Comparison of ENCODE assay signal across 2 cellular contexts in the genomic region with DNA sequence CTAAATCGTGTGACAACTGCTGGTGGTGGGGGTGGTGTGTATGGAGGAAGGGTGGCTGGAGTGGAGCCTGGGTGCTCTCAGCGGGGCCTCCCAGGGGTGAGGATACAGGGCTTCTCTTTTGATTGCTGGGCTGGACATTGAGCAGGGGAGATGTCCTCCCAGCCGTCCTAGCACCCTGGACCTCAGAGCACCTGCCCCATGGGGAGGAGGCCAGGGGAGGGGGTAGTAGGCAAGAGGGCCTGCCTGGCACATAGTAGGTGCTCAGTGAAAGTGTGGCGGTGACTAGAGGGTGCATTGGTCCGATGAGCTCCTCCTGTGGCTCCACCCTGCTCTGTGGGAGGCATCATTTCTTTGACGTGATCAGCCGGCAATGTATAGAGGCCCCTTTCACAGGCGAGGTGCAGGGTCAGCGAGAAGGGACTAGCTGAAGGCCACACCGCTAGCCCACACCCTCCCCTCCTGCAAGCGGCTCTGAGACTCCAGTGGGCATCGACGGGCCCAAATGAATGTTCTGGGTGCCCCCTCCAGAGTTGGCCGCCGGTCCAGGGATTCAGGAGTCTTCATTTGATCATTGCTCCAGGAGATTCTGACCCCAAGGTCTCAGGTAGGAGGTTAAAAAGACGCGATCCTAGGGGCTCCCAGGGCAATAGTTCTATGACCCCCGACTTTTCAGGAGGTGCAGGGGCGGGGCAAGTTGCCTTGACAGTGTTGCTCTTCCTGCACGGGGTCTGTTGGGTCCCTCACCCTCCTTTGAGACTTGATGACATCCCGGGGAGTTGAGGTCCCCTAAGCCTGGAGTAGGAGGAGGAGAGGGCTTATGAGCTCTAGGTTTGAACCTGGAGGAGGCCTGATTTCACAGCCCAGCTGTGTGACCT.
TF ChIP-seq lines count a peak whose summit lies in the region.

No MANE protein-coding gene starts in this region.

TF ChIP-seq in SK-N-SH, 30 proteins besides CTCF, POLR2A, EP300 and RAD21 (continued from another document):
- TF ChIP-seq, protein P1, sequence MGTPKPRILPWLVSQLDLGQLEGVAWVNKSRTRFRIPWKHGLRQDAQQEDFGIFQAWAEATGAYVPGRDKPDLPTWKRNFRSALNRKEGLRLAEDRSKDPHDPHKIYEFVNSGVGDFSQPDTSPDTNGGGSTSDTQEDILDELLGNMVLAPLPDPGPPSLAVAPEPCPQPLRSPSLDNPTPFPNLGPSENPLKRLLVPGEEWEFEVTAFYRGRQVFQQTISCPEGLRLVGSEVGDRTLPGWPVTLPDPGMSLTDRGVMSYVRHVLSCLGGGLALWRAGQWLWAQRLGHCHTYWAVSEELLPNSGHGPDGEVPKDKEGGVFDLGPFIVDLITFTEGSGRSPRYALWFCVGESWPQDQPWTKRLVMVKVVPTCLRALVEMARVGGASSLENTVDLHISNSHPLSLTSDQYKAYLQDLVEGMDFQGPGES (IDR thresholded peaks at IDR 0.05; ENCODE audit: low read depth, low read length), result no peak
- TF ChIP-seq, protein P2, sequence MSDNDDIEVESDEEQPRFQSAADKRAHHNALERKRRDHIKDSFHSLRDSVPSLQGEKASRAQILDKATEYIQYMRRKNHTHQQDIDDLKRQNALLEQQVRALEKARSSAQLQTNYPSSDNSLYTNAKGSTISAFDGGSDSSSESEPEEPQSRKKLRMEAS (IDR thresholded peaks at IDR 0.05; ENCODE audit: low read depth), result no peak
- TF ChIP-seq YY1 (IDR thresholded peaks at IDR 0.05; ENCODE audit: low read depth) (no peak), ELF1 (IDR thresholded peaks at IDR 0.05) (no peak), CHD2 (IDR thresholded peaks at IDR 0.05; ENCODE audit: low read length, partially characterized antibody) (no peak), RFX5 (IDR thresholded peaks at IDR 0.05; ENCODE audit: low read length) (no peak), RCOR1 (IDR thresholded peaks at IDR 0.05; ENCODE audit: low read length) (no peak), MXI1 (IDR thresholded peaks at IDR 0.05; ENCODE audit: low read depth, low read length) (no peak), FOSL2 (IDR thresholded peaks at IDR 0.05; ENCODE audit: borderline replicate concordance, low read depth) (no peak), RXRA (IDR thresholded peaks at IDR 0.05; ENCODE audit: borderline replicate concordance, low read depth) (no peak), FOXJ3 (CRISPR knock-in tag; IDR thresholded peaks at IDR 0.05) (no peak), FOXM1 (IDR thresholded peaks at IDR 0.05; ENCODE audit: low read depth) (no peak), TAF1 (IDR thresholded peaks at IDR 0.05; ENCODE audit: borderline replicate concordance, low read depth, low read length) (no peak)

TF ChIP-seq in SK-N-SH treated with all-trans-retinoic acid at 6 μM for 48 hours, 23 proteins besides CTCF, POLR2A, EP300 and RAD21 (continued from another document):
- TF ChIP-seq, protein P3, sequence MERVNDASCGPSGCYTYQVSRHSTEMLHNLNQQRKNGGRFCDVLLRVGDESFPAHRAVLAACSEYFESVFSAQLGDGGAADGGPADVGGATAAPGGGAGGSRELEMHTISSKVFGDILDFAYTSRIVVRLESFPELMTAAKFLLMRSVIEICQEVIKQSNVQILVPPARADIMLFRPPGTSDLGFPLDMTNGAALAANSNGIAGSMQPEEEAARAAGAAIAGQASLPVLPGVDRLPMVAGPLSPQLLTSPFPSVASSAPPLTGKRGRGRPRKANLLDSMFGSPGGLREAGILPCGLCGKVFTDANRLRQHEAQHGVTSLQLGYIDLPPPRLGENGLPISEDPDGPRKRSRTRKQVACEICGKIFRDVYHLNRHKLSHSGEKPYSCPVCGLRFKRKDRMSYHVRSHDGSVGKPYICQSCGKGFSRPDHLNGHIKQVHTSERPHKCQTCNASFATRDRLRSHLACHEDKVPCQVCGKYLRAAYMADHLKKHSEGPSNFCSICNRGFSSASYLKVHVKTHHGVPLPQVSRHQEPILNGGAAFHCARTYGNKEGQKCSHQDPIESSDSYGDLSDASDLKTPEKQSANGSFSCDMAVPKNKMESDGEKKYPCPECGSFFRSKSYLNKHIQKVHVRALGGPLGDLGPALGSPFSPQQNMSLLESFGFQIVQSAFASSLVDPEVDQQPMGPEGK (CRISPR knock-in tag; IDR thresholded peaks at IDR 0.05; ENCODE audit: borderline replicate concordance), result no peak
- TF ChIP-seq CSDC2 (CRISPR knock-in tag; IDR thresholded peaks at IDR 0.05), result no peak
- TF ChIP-seq, protein P4, sequence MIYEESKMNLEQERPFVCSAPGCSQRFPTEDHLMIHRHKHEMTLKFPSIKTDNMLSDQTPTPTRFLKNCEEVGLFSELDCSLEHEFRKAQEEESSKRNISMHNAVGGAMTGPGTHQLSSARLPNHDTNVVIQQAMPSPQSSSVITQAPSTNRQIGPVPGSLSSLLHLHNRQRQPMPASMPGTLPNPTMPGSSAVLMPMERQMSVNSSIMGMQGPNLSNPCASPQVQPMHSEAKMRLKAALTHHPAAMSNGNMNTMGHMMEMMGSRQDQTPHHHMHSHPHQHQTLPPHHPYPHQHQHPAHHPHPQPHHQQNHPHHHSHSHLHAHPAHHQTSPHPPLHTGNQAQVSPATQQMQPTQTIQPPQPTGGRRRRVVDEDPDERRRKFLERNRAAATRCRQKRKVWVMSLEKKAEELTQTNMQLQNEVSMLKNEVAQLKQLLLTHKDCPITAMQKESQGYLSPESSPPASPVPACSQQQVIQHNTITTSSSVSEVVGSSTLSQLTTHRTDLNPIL (CRISPR knock-in tag; IDR thresholded peaks at IDR 0.05; ENCODE audit: low read depth), result no peak
